In the genomic region with DNA sequence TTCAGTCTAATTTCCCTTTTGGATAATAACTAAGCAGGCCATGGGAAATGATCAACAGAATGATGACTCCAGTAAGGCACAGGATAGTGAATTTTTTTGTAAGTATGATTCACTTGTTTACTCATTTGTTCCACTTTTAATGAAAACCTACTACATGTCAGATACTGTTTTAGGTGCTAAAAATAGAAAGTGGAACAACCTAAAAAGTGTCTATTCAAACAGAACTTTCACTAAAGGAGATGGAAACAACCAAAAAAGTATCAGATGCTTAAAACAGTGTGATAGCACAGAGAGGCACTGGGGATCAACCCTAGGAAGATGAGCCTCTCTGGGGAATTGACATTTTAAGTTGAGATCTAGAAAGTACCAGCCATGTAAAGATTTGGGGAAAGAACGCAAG, we compare ENCODE assay signal across 10 cellular contexts. TPM values are rescaled to one million over a fixed set of nuclear protein-coding genes. Genes with fewer than 3 reads are reported as not detected.
A peak's percentile ranks its signal among the peaks of the same experiment; 100 is the strongest.
DNase-seq lines count a peak whose midpoint lies in the region; ATAC-seq lines count a peak whose summit lies in the region.
"Had no signal": no experiment of that assay in that cellular context is flagged by ENCODE, and none has a peak within 500 bp of the region (broad histone marks: within the 10 kb centered on the region; RNA-seq: fewer than 3 reads in every experiment).

No MANE protein-coding gene starts in this region.

- no peaks in the 10 kb centered on the region for H3K79me1 ChIP-seq in trophoblast cell (ENCODE audit: low read length)

- H3K18ac ChIP-seq in trophoblast cell (ENCODE audit: low read length), result no peak overlapping the region

- H2BK5ac ChIP-seq in trophoblast cell (ENCODE audit: low read depth, low read length, poor library complexity), result no peak overlapping the region

- no peak overlapping the region for H4K12ac ChIP-seq in trophoblast cell (ENCODE audit: low read depth, low read length)

- H3K4me1 Mint-ChIP-seq in T-helper 2 cell treated with Interferon-gamma antibody and Interleukin-4, amounts not matched to agents 5 μg/mL and 100 μg/mL, for 36 hours (ENCODE audit: low read depth), result peaks cover 25% of the 10 kb centered on the region

- H3K9me3 ChIP-seq in trophoblast cell (ENCODE audit: insufficient read depth, low read depth, low read length), result no peaks in the 10 kb centered on the region

- H3K4me3 Mint-ChIP-seq in T-helper 2 cell treated with Interferon-gamma antibody and Interleukin-4, amounts not matched to agents 5 μg/mL and 100 μg/mL, for 36 hours, result no peak overlapping the region

- H3K9ac ChIP-seq in trophoblast cell (ENCODE audit: low read length), result no peak overlapping the region

- ATAC-seq in GM19025 (IDR thresholded peaks at IDR 0.05; ENCODE audit: low read depth, unreplicated experiment) (peak; percentile 50), HG02610 (IDR thresholded peaks at IDR 0.05; ENCODE audit: unreplicated experiment) (peak; percentile 64), HG02623 (IDR thresholded peaks at IDR 0.05; ENCODE audit: unreplicated experiment) (no peak)

- H2BK12ac ChIP-seq in trophoblast cell (ENCODE audit: low read length), result no peak overlapping the region

- no peak overlapping the region for H2AFZ ChIP-seq in trophoblast cell (ENCODE audit: insufficient read depth, low read length, poor library complexity)

- no peak overlapping the region for H3K14ac ChIP-seq in trophoblast cell (ENCODE audit: low read length)

- H3K36me3 Mint-ChIP-seq in T-helper 2 cell treated with Interferon-gamma antibody and Interleukin-4, amounts not matched to agents 5 μg/mL and 100 μg/mL, for 36 hours (ENCODE audit: low read depth), result peaks cover 1% of the 10 kb centered on the region

- no peak overlapping the region for H2BK120ac ChIP-seq in trophoblast cell (ENCODE audit: insufficient read depth, low read length, poor library complexity)

- DNase-seq in OCI-M1 (lab: John Stamatoyannopoulos, UW) (peak; percentile 11), trophoblast cell (no peak)
- DNase-seq in effector CD8-positive, alpha-beta T cell (lab: John Stamatoyannopoulos, UW), result no peak
- no peak for DNase-seq in stimulated activated CD4-positive, alpha-beta T cell treated with anti-CD3 and anti-CD28 coated beads, Interleukin-1b, Interleukin-23, amount 100 ng/mL, for 48 hours
- no peak for DNase-seq in T-helper 2 cell treated with Interferon-gamma antibody and Interleukin-4, amounts not matched to agents 5 μg/mL and 100 μg/mL, for 36 hours (ENCODE audit: low spot score)
- DNase-seq: activated CD4-positive, alpha-beta T cell treated with anti-CD3 and anti-CD28 coated beads for 48 hours; NCI-H748 treated with DMSO at 0.1 percent for 48 hours had no signal

- no peak overlapping the region for H4K8ac ChIP-seq in trophoblast cell (ENCODE audit: low read depth, low read length)

- peak overlapping the region; percentile 84 for H3K4ac ChIP-seq in trophoblast cell (ENCODE audit: low read depth, low read length)

- peaks cover 9% of the 10 kb centered on the region for H3K79me2 ChIP-seq in trophoblast cell (ENCODE audit: control insufficient read depth, insufficient read depth, low read length, poor library complexity)

- no peaks in the 10 kb centered on the region for H3K27me3 ChIP-seq in trophoblast cell (ENCODE audit: insufficient read depth, low read length)

- H3K23ac ChIP-seq in trophoblast cell (ENCODE audit: low read length), result no peak overlapping the region

- H4K91ac ChIP-seq in trophoblast cell (ENCODE audit: low read depth, low read length), result no peak overlapping the region

- H3K27ac ChIP-seq in trophoblast cell (ENCODE audit: low read depth, low read length), result no peak overlapping the region

- peaks cover 0 to 2% of the 10 kb centered on the region in 2 experiments for H3K36me3 ChIP-seq in trophoblast cell (ENCODE audit: control insufficient read depth in 1 of 2, insufficient read depth in 2 of 2, low read length in 2 of 2)

- no CpG with 5 or more reads among the region's 1 CpG for WGBS in trophoblast cell (ENCODE audit: extremely low coverage, insufficient coverage, insufficient read length)

- no peak overlapping the region for H3K4me2 ChIP-seq in trophoblast cell (ENCODE audit: low read length)

- H2AK5ac ChIP-seq in trophoblast cell (ENCODE audit: low read length), result no peak overlapping the region

- peaks cover 9 to 18% of the 10 kb centered on the region in 2 experiments for H3K4me1 ChIP-seq in trophoblast cell (ENCODE audit: control insufficient read depth in 1 of 2, insufficient read depth in 2 of 2, low read length in 2 of 2)

- H3K27me3 Mint-ChIP-seq in T-helper 2 cell treated with Interferon-gamma antibody and Interleukin-4, amounts not matched to agents 5 μg/mL and 100 μg/mL, for 36 hours (ENCODE audit: low read depth), result peaks cover 16% of the 10 kb centered on the region

- no peak overlapping the region for H3K4me3 ChIP-seq in trophoblast cell (ENCODE audit: low read depth, low read length)

- no peaks in the 10 kb centered on the region for H3K9me3 Mint-ChIP-seq in T-helper 2 cell treated with Interferon-gamma antibody and Interleukin-4, amounts not matched to agents 5 μg/mL and 100 μg/mL, for 36 hours

- no peak overlapping the region for H3K27ac Mint-ChIP-seq in T-helper 2 cell treated with Interferon-gamma antibody and Interleukin-4, amounts not matched to agents 5 μg/mL and 100 μg/mL, for 36 hours

RNA-seq across cellular contexts. Expression of a gene that starts 11.1 kb away (rescaled TPM):
- 52.2 and 52.9 TPM in 2 replicates for polyA plus RNA-seq in trophoblast cell (2013)
